1 cellular context compared by ENCODE assay signal in genomic region chr9:126057036-126057435, GRCh38.
TF ChIP-seq lines count a peak whose summit lies in the region.

No MANE protein-coding gene starts in this region.

TF ChIP-seq in neural cell, 6 proteins besides CTCF, POLR2A, EP300 and RAD21 (continued from another document):
- TF ChIP-seq, protein P1, sequence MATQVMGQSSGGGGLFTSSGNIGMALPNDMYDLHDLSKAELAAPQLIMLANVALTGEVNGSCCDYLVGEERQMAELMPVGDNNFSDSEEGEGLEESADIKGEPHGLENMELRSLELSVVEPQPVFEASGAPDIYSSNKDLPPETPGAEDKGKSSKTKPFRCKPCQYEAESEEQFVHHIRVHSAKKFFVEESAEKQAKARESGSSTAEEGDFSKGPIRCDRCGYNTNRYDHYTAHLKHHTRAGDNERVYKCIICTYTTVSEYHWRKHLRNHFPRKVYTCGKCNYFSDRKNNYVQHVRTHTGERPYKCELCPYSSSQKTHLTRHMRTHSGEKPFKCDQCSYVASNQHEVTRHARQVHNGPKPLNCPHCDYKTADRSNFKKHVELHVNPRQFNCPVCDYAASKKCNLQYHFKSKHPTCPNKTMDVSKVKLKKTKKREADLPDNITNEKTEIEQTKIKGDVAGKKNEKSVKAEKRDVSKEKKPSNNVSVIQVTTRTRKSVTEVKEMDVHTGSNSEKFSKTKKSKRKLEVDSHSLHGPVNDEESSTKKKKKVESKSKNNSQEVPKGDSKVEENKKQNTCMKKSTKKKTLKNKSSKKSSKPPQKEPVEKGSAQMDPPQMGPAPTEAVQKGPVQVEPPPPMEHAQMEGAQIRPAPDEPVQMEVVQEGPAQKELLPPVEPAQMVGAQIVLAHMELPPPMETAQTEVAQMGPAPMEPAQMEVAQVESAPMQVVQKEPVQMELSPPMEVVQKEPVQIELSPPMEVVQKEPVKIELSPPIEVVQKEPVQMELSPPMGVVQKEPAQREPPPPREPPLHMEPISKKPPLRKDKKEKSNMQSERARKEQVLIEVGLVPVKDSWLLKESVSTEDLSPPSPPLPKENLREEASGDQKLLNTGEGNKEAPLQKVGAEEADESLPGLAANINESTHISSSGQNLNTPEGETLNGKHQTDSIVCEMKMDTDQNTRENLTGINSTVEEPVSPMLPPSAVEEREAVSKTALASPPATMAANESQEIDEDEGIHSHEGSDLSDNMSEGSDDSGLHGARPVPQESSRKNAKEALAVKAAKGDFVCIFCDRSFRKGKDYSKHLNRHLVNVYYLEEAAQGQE (IDR thresholded peaks at IDR 0.05; ENCODE audit: borderline replicate concordance), result no peak
- TF ChIP-seq MXI1 (conservative IDR thresholded peaks at IDR 0.05; ENCODE audit: poor library complexity, severe bottlenecking), result no peak
- no peak for TF ChIP-seq EZH2 (IDR thresholded peaks at IDR 0.05; ENCODE audit: borderline replicate concordance, insufficient read depth, low read length, poor library complexity, severe bottlenecking)
- no peak for TF ChIP-seq TAF1 (IDR thresholded peaks at IDR 0.05; ENCODE audit: low read depth)
- TF ChIP-seq POLR2AphosphoS5 (IDR thresholded peaks at IDR 0.05), result no peak
